In genomic region chr19:58228584-58229254, GRCh38 we compare ENCODE assay signal across 7 cellular contexts.
A peak's percentile ranks its signal among the peaks of the same experiment; 100 is the strongest.
DNase-seq lines count a peak whose midpoint lies in the region; ATAC-seq, FAIRE-seq and TF ChIP-seq lines count a peak whose summit lies in the region.

Gene ZNF544, plus strand, starts transcription at chr19:58228914. Its CDS starts 15,110 bp downstream, at chr19:58244024.

- H3K27ac ChIP-seq in layer of hippocampus (ENCODE audit: low read depth, low read length) = peak within 1 kb of the TSS; percentile 64

- H3K27me3 ChIP-seq in layer of hippocampus (ENCODE audit: control insufficient read depth, insufficient read depth, low read length) = no peaks in the 10 kb centered on the region

- FAIRE-seq in GM18507 (lab: Jason Lieb, UNC) = peak; percentile 81

- DNase-seq in GM18507 (ENCODE audit: extremely low spot score, insufficient read length, low read depth) (peak; percentile 73), NCI-H2196 (lab: John Stamatoyannopoulos, UW; ENCODE audit: unreplicated experiment) (peak; percentile 77), choroid plexus epithelial cell (ENCODE audit: low read depth) (peak; percentile 71)
- peak; percentile 20 for DNase-seq in activated CD4-positive, alpha-beta T cell treated with anti-CD3 and anti-CD28 coated beads for 1 hour
- DNase-seq in stimulated activated CD4-positive, alpha-beta T cell treated with anti-CD3 and anti-CD28 coated beads, Interleukin-1b, Interleukin-23, amount 100 ng/mL, for 1 hour (ENCODE audit: low read depth in 2 of 2) = peak; percentile 3 to 21

- peak; percentile 38 for TF ChIP-seq CTCF in choroid plexus epithelial cell (conservative IDR thresholded peaks at IDR 0.05; ENCODE audit: low read depth, low read length)

- peak; percentile 84 for ATAC-seq in HG02981 (IDR thresholded peaks at IDR 0.05; ENCODE audit: unreplicated experiment)

- peak within 1 kb of the TSS; percentile 94 for H3K4me3 ChIP-seq in choroid plexus epithelial cell (ENCODE audit: low read depth, low read length)

Comparison
In these comparisons a context has a peak if more than half of its experiments do, and no peak if none do; other contexts are left out.
1. Peak in every context shown above with its lines: DNase-seq, ATAC-seq, H3K4me3 ChIP-seq and H3K27ac ChIP-seq.
2. DNase-seq: peak in every context shown above with its lines; median percentile 77 in NCI-H2196; 73 in GM18507; 71 in choroid plexus epithelial cell; 20 in activated CD4-positive, alpha-beta T cell treated with anti-CD3 and anti-CD28 coated beads for 1 hour; 12 in stimulated activated CD4-positive, alpha-beta T cell treated with anti-CD3 and anti-CD28 coated beads, Interleukin-1b, Interleukin-23, amount 100 ng/mL, for 1 hour.